ENCODE assay signal across 1 cellular context in the genomic region with DNA sequence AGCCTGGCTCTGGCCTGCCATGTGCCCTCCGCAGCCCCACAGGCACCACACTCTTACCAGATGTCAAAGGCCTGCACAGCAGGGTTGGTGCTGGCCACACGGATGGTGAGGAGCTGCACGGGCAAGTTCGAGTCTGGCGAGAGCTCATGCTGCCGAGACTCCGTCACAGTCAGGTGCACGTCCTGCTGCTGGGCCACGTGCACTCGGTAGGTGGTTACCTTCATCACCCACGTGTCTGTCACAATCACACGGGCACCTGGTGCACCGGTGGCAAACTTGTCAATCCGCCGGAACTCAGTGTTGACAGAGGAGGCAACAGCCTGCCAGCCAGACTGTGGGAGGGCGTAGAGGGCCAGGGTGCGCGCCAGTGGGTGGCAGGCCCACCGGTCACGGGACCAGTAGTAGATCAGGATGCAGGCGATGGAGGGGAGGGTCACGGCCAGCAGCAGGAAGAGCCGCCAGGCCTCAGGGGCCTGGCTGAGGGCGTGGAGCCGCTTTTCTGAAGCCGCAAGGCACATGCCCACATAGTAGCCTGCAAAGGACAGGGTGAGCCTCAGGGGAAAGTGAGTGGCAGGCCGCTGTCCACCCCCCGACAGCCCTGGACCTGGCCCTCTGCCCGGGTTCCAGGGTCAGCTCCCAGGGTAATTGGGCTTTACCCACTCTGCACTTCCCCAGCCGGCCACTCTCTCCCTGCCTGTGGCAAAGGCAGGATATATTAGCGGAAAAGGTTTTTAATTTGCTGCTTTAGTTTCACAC.
TF ChIP-seq lines count a peak whose summit lies in the region.

No MANE protein-coding gene starts in this region.

TF ChIP-seq in K562, 482 proteins besides CTCF, POLR2A, EP300 and RAD21:
- peak; percentile 46 for TF ChIP-seq RBM22 (IDR thresholded peaks at IDR 0.05; ENCODE audit: low read depth, low read length, poor library complexity, severe bottlenecking)
- TF ChIP-seq POLR2AphosphoS5 (IDR thresholded peaks at IDR 0.05; ENCODE audit: control insufficient read depth, insufficient read depth, low read depth, low read length) = peak; percentile 25; the same call in 1 of the 2 replicates
- TF ChIP-seq ZNF75A (CRISPR knock-in tag; IDR thresholded peaks at IDR 0.05) = no peak
- TF ChIP-seq POLR2G (IDR thresholded peaks at IDR 0.05; ENCODE audit: low read depth, low read length) = peak; percentile 71
- peak; percentile 62 for TF ChIP-seq RBFOX2 (IDR thresholded peaks at IDR 0.05; ENCODE audit: low read depth, low read length)
